Comparison of ENCODE assay signal across 1 cellular context in the genomic region with DNA sequence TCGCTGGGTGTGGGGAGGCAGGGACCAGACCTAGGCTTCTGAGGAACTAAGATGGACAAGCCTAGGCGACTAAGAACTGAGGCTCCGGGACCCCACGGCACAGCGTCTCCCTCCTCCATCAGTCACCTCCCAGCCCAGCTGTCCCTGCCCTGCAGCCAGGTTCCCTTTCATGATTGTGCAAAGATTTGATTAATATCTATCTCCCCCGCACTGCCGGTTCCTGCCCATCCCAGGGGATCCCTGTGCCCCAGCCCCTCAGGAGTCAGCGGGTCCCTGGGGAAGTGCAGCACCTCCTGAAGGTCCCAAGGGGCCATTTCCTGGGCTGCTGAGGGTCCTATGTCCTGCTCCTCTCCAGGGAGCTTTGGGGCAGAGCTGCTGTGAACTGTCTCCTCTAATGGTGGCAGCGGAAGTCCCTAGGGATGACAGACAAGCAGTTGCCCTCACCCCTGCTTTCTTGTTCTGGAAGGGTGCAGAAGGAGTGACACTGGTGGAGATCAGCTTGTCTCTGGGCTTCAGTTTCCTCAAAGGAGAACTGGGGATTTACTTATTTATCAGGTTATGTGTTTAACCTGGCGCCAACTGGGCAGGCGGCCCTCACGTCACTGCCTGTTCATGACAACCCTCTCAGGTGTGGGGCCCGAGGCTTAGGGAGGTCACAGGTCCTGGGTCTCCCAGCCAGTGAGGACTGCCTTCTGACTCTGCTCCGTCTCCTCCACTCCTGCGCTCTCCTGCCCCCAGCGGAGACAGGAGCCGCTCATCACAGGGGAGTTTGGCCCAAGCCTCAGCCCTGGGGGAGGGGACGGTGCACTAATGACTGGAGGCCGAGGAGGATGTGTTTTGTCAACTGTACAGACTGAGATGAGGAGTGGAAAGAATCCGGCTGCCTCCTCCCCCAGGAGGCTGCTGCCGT.
TF ChIP-seq lines count a peak whose summit lies in the region.

No MANE protein-coding gene starts in this region.

TF ChIP-seq in IMR-90, 13 proteins besides CTCF, POLR2A, EP300 and RAD21:
- TF ChIP-seq NFE2L2 (IDR thresholded peaks at IDR 0.05; ENCODE audit: low read depth, low read length), result no peak
- peak; percentile 59; the same call in 1 of the 2 replicates for TF ChIP-seq MAZ (IDR thresholded peaks at IDR 0.05; ENCODE audit: borderline replicate concordance, low read depth, low read length)
- TF ChIP-seq, protein P1, sequence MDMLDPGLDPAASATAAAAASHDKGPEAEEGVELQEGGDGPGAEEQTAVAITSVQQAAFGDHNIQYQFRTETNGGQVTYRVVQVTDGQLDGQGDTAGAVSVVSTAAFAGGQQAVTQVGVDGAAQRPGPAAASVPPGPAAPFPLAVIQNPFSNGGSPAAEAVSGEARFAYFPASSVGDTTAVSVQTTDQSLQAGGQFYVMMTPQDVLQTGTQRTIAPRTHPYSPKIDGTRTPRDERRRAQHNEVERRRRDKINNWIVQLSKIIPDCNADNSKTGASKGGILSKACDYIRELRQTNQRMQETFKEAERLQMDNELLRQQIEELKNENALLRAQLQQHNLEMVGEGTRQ (IDR thresholded peaks at IDR 0.05; ENCODE audit: low read depth, low read length), result no peak
- no peak for TF ChIP-seq FOS (IDR thresholded peaks at IDR 0.05; ENCODE audit: low read depth, low read length)
- TF ChIP-seq CHD1 (IDR thresholded peaks at IDR 0.05; ENCODE audit: low read depth, low read length), result no peak
- no peak for TF ChIP-seq MAFK (IDR thresholded peaks at IDR 0.05; ENCODE audit: low read depth, low read length)
- no peak for TF ChIP-seq MXI1 (IDR thresholded peaks at IDR 0.05; ENCODE audit: borderline replicate concordance, low read depth, low read length)
- no peak for TF ChIP-seq CEBPB (IDR thresholded peaks at IDR 0.05; ENCODE audit: low read depth, low read length)
